17 cellular contexts compared by ENCODE assay signal in genomic region chr3:112686360-112686759, GRCh38.
"Had no signal": no experiment of that assay in that cellular context is flagged by ENCODE, and none has a peak within 500 bp of the region (broad histone marks: within the 10 kb centered on the region; RNA-seq: fewer than 3 reads in every experiment).

No MANE protein-coding gene starts in this region.

- H3K4me3 ChIP-seq: adrenal gland, gastrocnemius medialis, tibial nerve had no signal

- H3K27ac ChIP-seq: adrenal gland, gastrocnemius medialis, tibial nerve, VCaP had no signal

- H3K4me3 Mint-ChIP-seq: activated CD4-positive, alpha-beta memory T cell treated with anti-CD3 and anti-CD28 coated beads, Interleukin-2, amount 10 ng/mL, durations not matched to agents 7 days and 5 days; activated naive CD4-positive, alpha-beta T cell treated with anti-CD3 and anti-CD28 coated beads, Interleukin-2, amount 50 U/mL, for 24 hours; activated T-cell treated with anti-CD3 and anti-CD28 coated beads, Interleukin-2, amount 50 U/mL, for 24 hours; T-cell had no signal

- H3K27me3 Mint-ChIP-seq: activated naive CD4-positive, alpha-beta T cell treated with anti-CD3 and anti-CD28 coated beads, Interleukin-2, amount 50 U/mL, for 24 hours had no signal

- H3K36me3 Mint-ChIP-seq: activated naive CD4-positive, alpha-beta T cell treated with anti-CD3 and anti-CD28 coated beads, Interleukin-2, amount 50 U/mL, for 24 hours; T-cell had no signal

- H3K27ac Mint-ChIP-seq: activated CD4-positive, alpha-beta memory T cell treated with anti-CD3 and anti-CD28 coated beads, Interleukin-2, amount 10 ng/mL, durations not matched to agents 7 days and 5 days; activated naive CD4-positive, alpha-beta T cell treated with anti-CD3 and anti-CD28 coated beads, Interleukin-2, amount 50 U/mL, for 24 hours; activated T-cell treated with anti-CD3 and anti-CD28 coated beads, Interleukin-2, amount 50 U/mL, for 24 hours; T-cell had no signal

- H3K9me3 Mint-ChIP-seq: activated naive CD4-positive, alpha-beta T cell treated with anti-CD3 and anti-CD28 coated beads, Interleukin-2, amount 50 U/mL, for 24 hours; activated T-cell treated with anti-CD3 and anti-CD28 coated beads, Interleukin-2, amount 50 U/mL, for 24 hours; T-cell had no signal

- DNase-seq: activated CD4-positive, alpha-beta memory T cell treated with anti-CD3 and anti-CD28 coated beads, Interleukin-2, amount 10 ng/mL, durations not matched to agents 7 days and 5 days; activated effector memory CD4-positive, alpha-beta T cell treated with Interleukin-2 at 50 U/mL for 16 hours; activated T-cell treated with anti-CD3 and anti-CD28 coated beads, Interleukin-2, amount 50 U/mL, for 24 hours; adrenal gland; gastrocnemius medialis; islet precursor cell; mammary epithelial cell; posterior cingulate gyrus; retina; stimulated activated CD4-positive, alpha-beta T cell treated with anti-CD3 and anti-CD28 coated beads, Interleukin-15, amount 100 ng/mL, for 24 hours; stimulated activated CD4-positive, alpha-beta T cell treated with anti-CD3 and anti-CD28 coated beads, Interleukin-4, amount 100 ng/mL, for 24 hours; stimulated activated naive CD4-positive, alpha-beta T cell treated with Interleukin-2 at 50 U/mL for 16 hours; substantia nigra; T-cell had no signal

- H3K36me3 ChIP-seq: adrenal gland, gastrocnemius medialis, tibial nerve had no signal

- H3K9me3 ChIP-seq: adrenal gland, gastrocnemius medialis, tibial nerve had no signal

- H3K27me3 ChIP-seq: adrenal gland, gastrocnemius medialis, tibial nerve had no signal

- H3K4me1 ChIP-seq: adrenal gland, gastrocnemius medialis, tibial nerve had no signal
